8 cellular contexts compared by ENCODE assay signal in the genomic region with DNA sequence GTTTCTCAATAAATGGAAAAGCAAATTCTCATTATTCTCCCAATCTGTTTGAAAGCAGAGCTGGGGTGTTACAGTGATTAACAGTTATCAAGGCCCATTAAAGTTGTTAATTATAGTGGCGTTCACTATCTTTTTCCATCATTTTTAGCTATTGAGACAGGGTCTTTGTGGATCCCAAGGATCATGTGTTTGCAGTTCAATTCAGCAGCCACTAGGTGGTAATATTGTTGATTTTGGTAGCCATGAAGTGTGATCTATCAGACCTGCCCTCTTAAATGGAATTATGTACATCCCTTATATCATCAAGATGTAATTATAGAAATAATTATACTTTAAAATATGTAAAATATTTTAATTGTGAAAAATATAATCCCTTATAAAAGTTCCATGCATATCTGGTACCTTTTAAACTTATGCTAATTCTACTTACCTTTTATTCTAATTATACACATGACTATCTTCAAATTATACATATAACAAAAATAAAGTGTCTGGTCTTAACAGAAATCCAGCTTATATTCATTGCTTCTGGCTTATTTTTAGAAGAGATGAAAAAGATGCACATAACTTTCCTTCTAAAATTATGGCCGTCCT.
DNase-seq lines count a peak whose midpoint lies in the region; ATAC-seq, FAIRE-seq and TF ChIP-seq lines count a peak whose summit lies in the region.

No MANE protein-coding gene starts in this region.

- H3K4me3 ChIP-seq in choroid plexus epithelial cell (ENCODE audit: low read depth, low read length) (no peak overlapping the region), parathyroid adenoma (ENCODE audit: low read depth, low read length) (no peak overlapping the region)

- no peaks in the 10 kb centered on the region for H3K4me1 ChIP-seq in parathyroid adenoma

- DNase-seq in GM12891 (ENCODE audit: insufficient read length, low spot score), result no peak
- peak; percentile 5 for DNase-seq in NCI-H2227 (lab: John Stamatoyannopoulos, UW; ENCODE audit: unreplicated experiment)
- DNase-seq in choroid plexus epithelial cell (ENCODE audit: low read depth), result peak; percentile 81
- no peak for DNase-seq in DMS79 (lab: John Stamatoyannopoulos, UW)
- no peak for DNase-seq in epidermal melanocyte (ENCODE audit: insufficient read length, low spot score)

- no peaks in the 10 kb centered on the region for H3K79me2 ChIP-seq in parathyroid adenoma

- H3K9me3 ChIP-seq in parathyroid adenoma (ENCODE audit: control insufficient read depth, low read length), result no peaks in the 10 kb centered on the region

- H3K9ac ChIP-seq in parathyroid adenoma, result no peak overlapping the region

- no peak overlapping the region for H3K4me2 ChIP-seq in parathyroid adenoma (ENCODE audit: low read length)

- no peaks in the 10 kb centered on the region for H3K27me3 ChIP-seq in parathyroid adenoma (ENCODE audit: control insufficient read depth, insufficient read depth, low read length)

- no peaks in the 10 kb centered on the region for H3K36me3 ChIP-seq in parathyroid adenoma (ENCODE audit: control insufficient read depth, insufficient read depth, low read length)

- TF ChIP-seq CTCF in choroid plexus epithelial cell (conservative IDR thresholded peaks at IDR 0.05; ENCODE audit: low read depth, low read length), result peak; percentile 74
- peak; percentile 21 for TF ChIP-seq CTCF in parathyroid adenoma (IDR thresholded peaks at IDR 0.05)

- H3K27ac ChIP-seq in parathyroid adenoma, result no peak overlapping the region

- FAIRE-seq in GM12891 (lab: Jason Lieb, UNC), result peak; percentile 40

- ATAC-seq in GM19463 (IDR thresholded peaks at IDR 0.05; ENCODE audit: unreplicated experiment) (no peak), HG02759 (IDR thresholded peaks at IDR 0.05; ENCODE audit: unreplicated experiment) (no peak)

- no peak for TF ChIP-seq POLR2A in GM12891 (IDR thresholded peaks at IDR 0.05; ENCODE audit: low read depth, low read length)

- H2AFZ ChIP-seq in parathyroid adenoma, result no peak overlapping the region

TF ChIP-seq in GM12891, 5 proteins besides CTCF, POLR2A, EP300 and RAD21:
- TF ChIP-seq SPI1 (IDR thresholded peaks at IDR 0.05; ENCODE audit: low read depth, low read length) (no peak), POU2F2 (IDR thresholded peaks at IDR 0.05; ENCODE audit: low read depth, low read length) (no peak), TAF1 (IDR thresholded peaks at IDR 0.05; ENCODE audit: low read depth, low read length) (no peak), PAX5 (IDR thresholded peaks at IDR 0.05; ENCODE audit: insufficient read depth, low read length, severe bottlenecking) (no peak), POLR2AphosphoS5 (IDR thresholded peaks at IDR 0.05; ENCODE audit: low read depth, low read length) (no peak)

Comparison
In these comparisons a context has a peak if more than half of its experiments do, and no peak if none do; other contexts are left out.
1. DNase-seq: peak in NCI-H2227 (single experiment) and choroid plexus epithelial cell (single experiment); none in GM12891 (single experiment), DMS79 (single experiment) and epidermal melanocyte (single experiment).